Comparison of ENCODE assay signal across 3 cellular contexts in the genomic region with DNA sequence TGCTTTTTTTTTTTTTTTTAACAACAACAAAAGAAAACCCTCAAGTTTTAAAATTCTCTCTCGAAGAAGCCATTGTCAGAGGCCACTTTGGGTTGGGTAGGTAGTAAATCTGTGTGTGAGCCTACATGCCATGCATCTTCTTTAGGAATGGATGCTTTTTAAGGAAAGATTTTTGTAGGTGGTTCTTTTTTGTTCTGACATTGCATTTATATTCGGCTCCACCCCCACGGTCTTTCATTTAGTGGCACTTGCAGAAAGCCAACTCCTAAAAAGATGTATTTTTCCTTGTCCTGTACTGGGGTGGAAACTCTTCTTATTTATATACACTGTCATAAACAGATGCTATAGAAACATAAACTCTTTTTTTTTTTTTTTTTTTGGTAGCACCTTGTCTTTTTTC.
"Had no signal": no experiment of that assay in that cellular context is flagged by ENCODE, and none has a peak within 500 bp of the region (broad histone marks: within the 10 kb centered on the region; RNA-seq: fewer than 3 reads in every experiment).

No MANE protein-coding gene starts in this region.

- H3K4me3 ChIP-seq: GM12878 had no signal

- DNase-seq: GDM1, GF-D8 had no signal
